In the genomic region with DNA sequence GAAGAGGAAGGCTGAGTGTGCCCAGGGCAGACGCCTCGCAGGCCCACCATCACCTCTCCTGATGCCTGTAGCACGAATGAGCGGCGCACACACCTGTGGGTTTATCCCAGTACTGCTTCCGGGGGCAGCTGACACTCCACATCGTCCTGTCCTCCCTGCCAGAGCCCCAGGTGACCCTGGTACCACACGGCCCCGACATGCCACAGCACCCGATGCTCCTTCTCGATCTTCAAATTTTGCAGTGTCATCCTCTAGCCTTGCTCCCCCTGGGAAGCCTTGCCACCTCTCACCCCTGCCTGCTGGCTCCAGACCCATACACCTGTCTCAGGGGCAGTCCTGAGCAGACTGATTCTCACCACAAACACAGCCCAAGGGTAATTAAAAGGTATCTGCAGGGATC, we compare ENCODE assay signal across 2 cellular contexts.
TF ChIP-seq lines count a peak whose summit lies in the region.

No MANE protein-coding gene starts in this region.

TF ChIP-seq in GM23338, 12 proteins besides CTCF, POLR2A, EP300 and RAD21 (continues in another document):
- TF ChIP-seq, protein P1, sequence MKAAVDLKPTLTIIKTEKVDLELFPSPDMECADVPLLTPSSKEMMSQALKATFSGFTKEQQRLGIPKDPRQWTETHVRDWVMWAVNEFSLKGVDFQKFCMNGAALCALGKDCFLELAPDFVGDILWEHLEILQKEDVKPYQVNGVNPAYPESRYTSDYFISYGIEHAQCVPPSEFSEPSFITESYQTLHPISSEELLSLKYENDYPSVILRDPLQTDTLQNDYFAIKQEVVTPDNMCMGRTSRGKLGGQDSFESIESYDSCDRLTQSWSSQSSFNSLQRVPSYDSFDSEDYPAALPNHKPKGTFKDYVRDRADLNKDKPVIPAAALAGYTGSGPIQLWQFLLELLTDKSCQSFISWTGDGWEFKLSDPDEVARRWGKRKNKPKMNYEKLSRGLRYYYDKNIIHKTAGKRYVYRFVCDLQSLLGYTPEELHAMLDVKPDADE (IDR thresholded peaks at IDR 0.05), result no peak
- TF ChIP-seq NANOG (IDR thresholded peaks at IDR 0.05; ENCODE audit: borderline replicate concordance), result no peak
- TF ChIP-seq, protein P2, sequence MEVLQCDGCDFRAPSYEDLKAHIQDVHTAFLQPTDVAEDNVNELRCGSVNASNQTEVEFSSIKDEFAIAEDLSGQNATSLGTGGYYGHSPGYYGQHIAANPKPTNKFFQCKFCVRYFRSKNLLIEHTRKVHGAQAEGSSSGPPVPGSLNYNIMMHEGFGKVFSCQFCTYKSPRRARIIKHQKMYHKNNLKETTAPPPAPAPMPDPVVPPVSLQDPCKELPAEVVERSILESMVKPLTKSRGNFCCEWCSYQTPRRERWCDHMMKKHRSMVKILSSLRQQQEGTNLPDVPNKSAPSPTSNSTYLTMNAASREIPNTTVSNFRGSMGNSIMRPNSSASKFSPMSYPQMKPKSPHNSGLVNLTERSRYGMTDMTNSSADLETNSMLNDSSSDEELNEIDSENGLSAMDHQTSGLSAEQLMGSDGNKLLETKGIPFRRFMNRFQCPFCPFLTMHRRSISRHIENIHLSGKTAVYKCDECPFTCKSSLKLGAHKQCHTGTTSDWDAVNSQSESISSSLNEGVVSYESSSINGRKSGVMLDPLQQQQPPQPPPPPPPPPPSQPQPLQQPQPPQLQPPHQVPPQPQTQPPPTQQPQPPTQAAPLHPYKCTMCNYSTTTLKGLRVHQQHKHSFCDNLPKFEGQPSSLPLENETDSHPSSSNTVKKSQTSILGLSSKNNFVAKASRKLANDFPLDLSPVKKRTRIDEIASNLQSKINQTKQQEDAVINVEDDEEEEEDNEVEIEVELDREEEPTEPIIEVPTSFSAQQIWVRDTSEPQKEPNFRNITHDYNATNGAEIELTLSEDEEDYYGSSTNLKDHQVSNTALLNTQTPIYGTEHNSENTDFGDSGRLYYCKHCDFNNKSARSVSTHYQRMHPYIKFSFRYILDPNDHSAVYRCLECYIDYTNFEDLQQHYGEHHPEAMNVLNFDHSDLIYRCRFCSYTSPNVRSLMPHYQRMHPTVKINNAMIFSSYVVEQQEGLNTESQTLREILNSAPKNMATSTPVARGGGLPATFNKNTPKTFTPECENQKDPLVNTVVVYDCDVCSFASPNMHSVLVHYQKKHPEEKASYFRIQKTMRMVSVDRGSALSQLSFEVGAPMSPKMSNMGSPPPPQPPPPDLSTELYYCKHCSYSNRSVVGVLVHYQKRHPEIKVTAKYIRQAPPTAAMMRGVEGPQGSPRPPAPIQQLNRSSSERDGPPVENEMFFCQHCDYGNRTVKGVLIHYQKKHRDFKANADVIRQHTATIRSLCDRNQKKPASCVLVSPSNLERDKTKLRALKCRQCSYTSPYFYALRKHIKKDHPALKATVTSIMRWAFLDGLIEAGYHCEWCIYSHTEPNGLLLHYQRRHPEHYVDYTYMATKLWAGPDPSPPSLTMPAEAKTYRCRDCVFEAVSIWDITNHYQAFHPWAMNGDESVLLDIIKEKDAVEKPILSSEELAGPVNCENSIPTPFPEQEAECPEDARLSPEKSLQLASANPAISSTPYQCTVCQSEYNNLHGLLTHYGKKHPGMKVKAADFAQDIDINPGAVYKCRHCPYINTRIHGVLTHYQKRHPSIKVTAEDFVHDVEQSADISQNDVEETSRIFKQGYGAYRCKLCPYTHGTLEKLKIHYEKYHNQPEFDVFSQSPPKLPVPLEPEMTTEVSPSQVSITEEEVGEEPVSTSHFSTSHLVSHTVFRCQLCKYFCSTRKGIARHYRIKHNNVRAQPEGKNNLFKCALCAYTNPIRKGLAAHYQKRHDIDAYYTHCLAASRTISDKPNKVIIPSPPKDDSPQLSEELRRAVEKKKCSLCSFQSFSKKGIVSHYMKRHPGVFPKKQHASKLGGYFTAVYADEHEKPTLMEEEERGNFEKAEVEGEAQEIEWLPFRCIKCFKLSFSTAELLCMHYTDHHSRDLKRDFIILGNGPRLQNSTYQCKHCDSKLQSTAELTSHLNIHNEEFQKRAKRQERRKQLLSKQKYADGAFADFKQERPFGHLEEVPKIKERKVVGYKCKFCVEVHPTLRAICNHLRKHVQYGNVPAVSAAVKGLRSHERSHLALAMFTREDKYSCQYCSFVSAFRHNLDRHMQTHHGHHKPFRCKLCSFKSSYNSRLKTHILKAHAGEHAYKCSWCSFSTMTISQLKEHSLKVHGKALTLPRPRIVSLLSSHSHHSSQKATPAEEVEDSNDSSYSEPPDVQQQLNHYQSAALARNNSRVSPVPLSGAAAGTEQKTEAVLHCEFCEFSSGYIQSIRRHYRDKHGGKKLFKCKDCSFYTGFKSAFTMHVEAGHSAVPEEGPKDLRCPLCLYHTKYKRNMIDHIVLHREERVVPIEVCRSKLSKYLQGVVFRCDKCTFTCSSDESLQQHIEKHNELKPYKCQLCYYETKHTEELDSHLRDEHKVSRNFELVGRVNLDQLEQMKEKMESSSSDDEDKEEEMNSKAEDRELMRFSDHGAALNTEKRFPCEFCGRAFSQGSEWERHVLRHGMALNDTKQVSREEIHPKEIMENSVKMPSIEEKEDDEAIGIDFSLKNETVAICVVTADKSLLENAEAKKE (CRISPR knock-in tag; IDR thresholded peaks at IDR 0.05), result no peak
- TF ChIP-seq STAT1 (IDR thresholded peaks at IDR 0.05; ENCODE audit: unreplicated experiment), result no peak
- no peak for TF ChIP-seq POLR2AphosphoS5 (IDR thresholded peaks at IDR 0.05; ENCODE audit: low read depth)
- no peak for TF ChIP-seq CREB1 (CRISPR knock-in tag; IDR thresholded peaks at IDR 0.05; ENCODE audit: low read depth)
- TF ChIP-seq ZNF114 (CRISPR knock-in tag; IDR thresholded peaks at IDR 0.05), result no peak
- no peak for TF ChIP-seq JUNB (IDR thresholded peaks at IDR 0.05; ENCODE audit: unreplicated experiment)
- TF ChIP-seq EZH2 (IDR thresholded peaks at IDR 0.05; ENCODE audit: low read depth, unreplicated experiment), result no peak
- no peak for TF ChIP-seq EZH2phosphoT487 (IDR thresholded peaks at IDR 0.05; ENCODE audit: unreplicated experiment)
- no peak for TF ChIP-seq ZNF331 (CRISPR knock-in tag; IDR thresholded peaks at IDR 0.05; ENCODE audit: low read depth)

TF ChIP-seq in WTC11, 78 proteins besides CTCF, POLR2A, EP300 and RAD21 (continued from another document and continues in another):
- TF ChIP-seq, protein P3, sequence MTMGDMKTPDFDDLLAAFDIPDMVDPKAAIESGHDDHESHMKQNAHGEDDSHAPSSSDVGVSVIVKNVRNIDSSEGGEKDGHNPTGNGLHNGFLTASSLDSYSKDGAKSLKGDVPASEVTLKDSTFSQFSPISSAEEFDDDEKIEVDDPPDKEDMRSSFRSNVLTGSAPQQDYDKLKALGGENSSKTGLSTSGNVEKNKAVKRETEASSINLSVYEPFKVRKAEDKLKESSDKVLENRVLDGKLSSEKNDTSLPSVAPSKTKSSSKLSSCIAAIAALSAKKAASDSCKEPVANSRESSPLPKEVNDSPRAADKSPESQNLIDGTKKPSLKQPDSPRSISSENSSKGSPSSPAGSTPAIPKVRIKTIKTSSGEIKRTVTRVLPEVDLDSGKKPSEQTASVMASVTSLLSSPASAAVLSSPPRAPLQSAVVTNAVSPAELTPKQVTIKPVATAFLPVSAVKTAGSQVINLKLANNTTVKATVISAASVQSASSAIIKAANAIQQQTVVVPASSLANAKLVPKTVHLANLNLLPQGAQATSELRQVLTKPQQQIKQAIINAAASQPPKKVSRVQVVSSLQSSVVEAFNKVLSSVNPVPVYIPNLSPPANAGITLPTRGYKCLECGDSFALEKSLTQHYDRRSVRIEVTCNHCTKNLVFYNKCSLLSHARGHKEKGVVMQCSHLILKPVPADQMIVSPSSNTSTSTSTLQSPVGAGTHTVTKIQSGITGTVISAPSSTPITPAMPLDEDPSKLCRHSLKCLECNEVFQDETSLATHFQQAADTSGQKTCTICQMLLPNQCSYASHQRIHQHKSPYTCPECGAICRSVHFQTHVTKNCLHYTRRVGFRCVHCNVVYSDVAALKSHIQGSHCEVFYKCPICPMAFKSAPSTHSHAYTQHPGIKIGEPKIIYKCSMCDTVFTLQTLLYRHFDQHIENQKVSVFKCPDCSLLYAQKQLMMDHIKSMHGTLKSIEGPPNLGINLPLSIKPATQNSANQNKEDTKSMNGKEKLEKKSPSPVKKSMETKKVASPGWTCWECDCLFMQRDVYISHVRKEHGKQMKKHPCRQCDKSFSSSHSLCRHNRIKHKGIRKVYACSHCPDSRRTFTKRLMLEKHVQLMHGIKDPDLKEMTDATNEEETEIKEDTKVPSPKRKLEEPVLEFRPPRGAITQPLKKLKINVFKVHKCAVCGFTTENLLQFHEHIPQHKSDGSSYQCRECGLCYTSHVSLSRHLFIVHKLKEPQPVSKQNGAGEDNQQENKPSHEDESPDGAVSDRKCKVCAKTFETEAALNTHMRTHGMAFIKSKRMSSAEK (CRISPR knock-in tag; IDR thresholded peaks at IDR 0.05; ENCODE audit: borderline replicate concordance), result no peak
- TF ChIP-seq, protein P4, sequence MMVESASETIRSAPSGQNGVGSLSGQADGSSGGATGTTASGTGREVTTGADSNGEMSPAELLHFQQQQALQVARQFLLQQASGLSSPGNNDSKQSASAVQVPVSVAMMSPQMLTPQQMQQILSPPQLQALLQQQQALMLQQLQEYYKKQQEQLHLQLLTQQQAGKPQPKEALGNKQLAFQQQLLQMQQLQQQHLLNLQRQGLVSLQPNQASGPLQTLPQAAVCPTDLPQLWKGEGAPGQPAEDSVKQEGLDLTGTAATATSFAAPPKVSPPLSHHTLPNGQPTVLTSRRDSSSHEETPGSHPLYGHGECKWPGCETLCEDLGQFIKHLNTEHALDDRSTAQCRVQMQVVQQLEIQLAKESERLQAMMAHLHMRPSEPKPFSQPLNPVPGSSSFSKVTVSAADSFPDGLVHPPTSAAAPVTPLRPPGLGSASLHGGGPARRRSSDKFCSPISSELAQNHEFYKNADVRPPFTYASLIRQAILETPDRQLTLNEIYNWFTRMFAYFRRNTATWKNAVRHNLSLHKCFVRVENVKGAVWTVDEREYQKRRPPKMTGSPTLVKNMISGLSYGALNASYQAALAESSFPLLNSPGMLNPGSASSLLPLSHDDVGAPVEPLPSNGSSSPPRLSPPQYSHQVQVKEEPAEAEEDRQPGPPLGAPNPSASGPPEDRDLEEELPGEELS (CRISPR knock-in tag; IDR thresholded peaks at IDR 0.05), result no peak
- TF ChIP-seq, protein P5, sequence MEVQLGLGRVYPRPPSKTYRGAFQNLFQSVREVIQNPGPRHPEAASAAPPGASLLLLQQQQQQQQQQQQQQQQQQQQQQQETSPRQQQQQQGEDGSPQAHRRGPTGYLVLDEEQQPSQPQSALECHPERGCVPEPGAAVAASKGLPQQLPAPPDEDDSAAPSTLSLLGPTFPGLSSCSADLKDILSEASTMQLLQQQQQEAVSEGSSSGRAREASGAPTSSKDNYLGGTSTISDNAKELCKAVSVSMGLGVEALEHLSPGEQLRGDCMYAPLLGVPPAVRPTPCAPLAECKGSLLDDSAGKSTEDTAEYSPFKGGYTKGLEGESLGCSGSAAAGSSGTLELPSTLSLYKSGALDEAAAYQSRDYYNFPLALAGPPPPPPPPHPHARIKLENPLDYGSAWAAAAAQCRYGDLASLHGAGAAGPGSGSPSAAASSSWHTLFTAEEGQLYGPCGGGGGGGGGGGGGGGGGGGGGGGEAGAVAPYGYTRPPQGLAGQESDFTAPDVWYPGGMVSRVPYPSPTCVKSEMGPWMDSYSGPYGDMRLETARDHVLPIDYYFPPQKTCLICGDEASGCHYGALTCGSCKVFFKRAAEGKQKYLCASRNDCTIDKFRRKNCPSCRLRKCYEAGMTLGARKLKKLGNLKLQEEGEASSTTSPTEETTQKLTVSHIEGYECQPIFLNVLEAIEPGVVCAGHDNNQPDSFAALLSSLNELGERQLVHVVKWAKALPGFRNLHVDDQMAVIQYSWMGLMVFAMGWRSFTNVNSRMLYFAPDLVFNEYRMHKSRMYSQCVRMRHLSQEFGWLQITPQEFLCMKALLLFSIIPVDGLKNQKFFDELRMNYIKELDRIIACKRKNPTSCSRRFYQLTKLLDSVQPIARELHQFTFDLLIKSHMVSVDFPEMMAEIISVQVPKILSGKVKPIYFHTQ (CRISPR knock-in tag; IDR thresholded peaks at IDR 0.05), result no peak
- no peak for TF ChIP-seq FOXK1 (CRISPR knock-in tag; IDR thresholded peaks at IDR 0.05)
- no peak for TF ChIP-seq GRHL2 (CRISPR knock-in tag; IDR thresholded peaks at IDR 0.05; ENCODE audit: insufficient replicate concordance, severe bottlenecking)
- TF ChIP-seq, protein P6, sequence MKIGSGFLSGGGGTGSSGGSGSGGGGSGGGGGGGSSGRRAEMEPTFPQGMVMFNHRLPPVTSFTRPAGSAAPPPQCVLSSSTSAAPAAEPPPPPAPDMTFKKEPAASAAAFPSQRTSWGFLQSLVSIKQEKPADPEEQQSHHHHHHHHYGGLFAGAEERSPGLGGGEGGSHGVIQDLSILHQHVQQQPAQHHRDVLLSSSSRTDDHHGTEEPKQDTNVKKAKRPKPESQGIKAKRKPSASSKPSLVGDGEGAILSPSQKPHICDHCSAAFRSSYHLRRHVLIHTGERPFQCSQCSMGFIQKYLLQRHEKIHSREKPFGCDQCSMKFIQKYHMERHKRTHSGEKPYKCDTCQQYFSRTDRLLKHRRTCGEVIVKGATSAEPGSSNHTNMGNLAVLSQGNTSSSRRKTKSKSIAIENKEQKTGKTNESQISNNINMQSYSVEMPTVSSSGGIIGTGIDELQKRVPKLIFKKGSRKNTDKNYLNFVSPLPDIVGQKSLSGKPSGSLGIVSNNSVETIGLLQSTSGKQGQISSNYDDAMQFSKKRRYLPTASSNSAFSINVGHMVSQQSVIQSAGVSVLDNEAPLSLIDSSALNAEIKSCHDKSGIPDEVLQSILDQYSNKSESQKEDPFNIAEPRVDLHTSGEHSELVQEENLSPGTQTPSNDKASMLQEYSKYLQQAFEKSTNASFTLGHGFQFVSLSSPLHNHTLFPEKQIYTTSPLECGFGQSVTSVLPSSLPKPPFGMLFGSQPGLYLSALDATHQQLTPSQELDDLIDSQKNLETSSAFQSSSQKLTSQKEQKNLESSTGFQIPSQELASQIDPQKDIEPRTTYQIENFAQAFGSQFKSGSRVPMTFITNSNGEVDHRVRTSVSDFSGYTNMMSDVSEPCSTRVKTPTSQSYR (CRISPR knock-in tag; IDR thresholded peaks at IDR 0.05), result no peak
- no peak for TF ChIP-seq IRF2 (CRISPR knock-in tag; IDR thresholded peaks at IDR 0.05; ENCODE audit: borderline replicate concordance, low read depth)
- TF ChIP-seq HMGA2 (CRISPR knock-in tag; IDR thresholded peaks at IDR 0.05), result no peak
- no peak for TF ChIP-seq NR3C1 (CRISPR knock-in tag; conservative IDR thresholded peaks at IDR 0.05; ENCODE audit: low read depth)
- TF ChIP-seq FOXJ3 (CRISPR knock-in tag; IDR thresholded peaks at IDR 0.05; ENCODE audit: borderline replicate concordance), result no peak
- TF ChIP-seq, protein P7, sequence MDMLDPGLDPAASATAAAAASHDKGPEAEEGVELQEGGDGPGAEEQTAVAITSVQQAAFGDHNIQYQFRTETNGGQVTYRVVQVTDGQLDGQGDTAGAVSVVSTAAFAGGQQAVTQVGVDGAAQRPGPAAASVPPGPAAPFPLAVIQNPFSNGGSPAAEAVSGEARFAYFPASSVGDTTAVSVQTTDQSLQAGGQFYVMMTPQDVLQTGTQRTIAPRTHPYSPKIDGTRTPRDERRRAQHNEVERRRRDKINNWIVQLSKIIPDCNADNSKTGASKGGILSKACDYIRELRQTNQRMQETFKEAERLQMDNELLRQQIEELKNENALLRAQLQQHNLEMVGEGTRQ (CRISPR knock-in tag; IDR thresholded peaks at IDR 0.05), result no peak
- TF ChIP-seq, protein P8, sequence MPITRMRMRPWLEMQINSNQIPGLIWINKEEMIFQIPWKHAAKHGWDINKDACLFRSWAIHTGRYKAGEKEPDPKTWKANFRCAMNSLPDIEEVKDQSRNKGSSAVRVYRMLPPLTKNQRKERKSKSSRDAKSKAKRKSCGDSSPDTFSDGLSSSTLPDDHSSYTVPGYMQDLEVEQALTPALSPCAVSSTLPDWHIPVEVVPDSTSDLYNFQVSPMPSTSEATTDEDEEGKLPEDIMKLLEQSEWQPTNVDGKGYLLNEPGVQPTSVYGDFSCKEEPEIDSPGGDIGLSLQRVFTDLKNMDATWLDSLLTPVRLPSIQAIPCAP (CRISPR knock-in tag; IDR thresholded peaks at IDR 0.05), result no peak
- TF ChIP-seq, protein P9, sequence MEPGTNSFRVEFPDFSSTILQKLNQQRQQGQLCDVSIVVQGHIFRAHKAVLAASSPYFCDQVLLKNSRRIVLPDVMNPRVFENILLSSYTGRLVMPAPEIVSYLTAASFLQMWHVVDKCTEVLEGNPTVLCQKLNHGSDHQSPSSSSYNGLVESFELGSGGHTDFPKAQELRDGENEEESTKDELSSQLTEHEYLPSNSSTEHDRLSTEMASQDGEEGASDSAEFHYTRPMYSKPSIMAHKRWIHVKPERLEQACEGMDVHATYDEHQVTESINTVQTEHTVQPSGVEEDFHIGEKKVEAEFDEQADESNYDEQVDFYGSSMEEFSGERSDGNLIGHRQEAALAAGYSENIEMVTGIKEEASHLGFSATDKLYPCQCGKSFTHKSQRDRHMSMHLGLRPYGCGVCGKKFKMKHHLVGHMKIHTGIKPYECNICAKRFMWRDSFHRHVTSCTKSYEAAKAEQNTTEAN (CRISPR knock-in tag; IDR thresholded peaks at IDR 0.05), result no peak
